ENCODE assay signal across 8 cellular contexts in the genomic region with DNA sequence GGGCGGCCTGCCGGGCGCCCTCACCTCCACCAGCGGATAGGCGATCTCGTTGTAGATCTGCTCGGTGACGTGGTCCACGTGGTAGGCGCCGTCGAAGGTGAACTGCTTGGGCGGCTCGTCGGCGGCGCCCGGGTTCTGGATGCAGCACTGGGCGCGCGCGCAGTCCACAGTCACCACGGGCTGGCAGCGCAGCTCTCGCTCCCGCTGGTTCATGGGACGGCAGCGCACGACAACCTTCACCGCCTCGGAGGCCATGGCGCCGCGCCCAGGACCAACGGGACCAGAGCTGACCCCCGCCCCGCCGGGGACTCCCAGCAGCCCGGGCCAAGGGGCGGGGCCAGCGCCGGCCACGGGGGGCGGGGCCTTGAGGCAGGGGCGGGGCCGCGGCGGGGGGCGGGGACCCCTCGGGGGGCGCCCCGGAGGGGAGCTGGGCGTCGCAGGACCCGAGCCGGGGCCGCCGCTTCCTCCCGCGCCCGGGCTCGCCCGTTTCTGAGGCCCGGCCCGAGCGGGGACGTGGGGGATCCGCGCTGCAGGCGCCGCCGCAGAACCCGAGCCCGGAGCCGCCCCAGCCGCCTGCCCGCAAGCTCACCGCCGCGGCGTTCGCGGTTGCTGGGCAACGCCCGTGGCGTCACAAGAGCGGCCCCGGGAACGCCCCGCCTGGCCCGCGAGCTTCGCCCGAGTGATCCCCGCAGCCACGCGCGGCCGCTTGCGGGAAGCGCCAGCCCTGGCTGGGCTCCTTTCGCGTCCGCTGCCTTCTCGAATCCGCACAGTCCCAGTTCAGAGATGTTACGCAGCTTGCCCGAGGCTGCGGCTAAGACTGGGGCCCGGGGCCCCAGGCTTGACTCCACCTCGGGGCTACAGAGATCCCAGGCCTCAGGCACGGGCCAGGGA. TPM values are rescaled to one million over a fixed set of nuclear protein-coding genes. Genes with fewer than 3 reads are reported as not detected.
DNase-seq lines count a peak whose midpoint lies in the region; ATAC-seq and TF ChIP-seq lines count a peak whose summit lies in the region.

TSS of gene KIF17 (minus strand) at position 556 of the 891 bp plus-strand sequence. CDS start at position 255, 301 bp downstream.

- no peaks in the 10 kb centered on the region for H3K79me2 ChIP-seq in hepatocyte

- no peak for TF ChIP-seq CTCF in astrocyte of the cerebellum (IDR thresholded peaks at IDR 0.05; ENCODE audit: low read depth, low read length, missing control alignments)
- TF ChIP-seq CTCF in hepatocyte (IDR thresholded peaks at IDR 0.05; ENCODE audit: poor library complexity) = no peak

- H3K4me3 ChIP-seq in HUES64 (ENCODE audit: low read length) (peak within 1 kb of the TSS; percentile 69), astrocyte of the cerebellum (ENCODE audit: low read depth, low read length) (peak within 1 kb of the TSS; percentile 34), hepatocyte (peak within 1 kb of the TSS; percentile 36)

- H4K20me1 ChIP-seq in hepatocyte (ENCODE audit: insufficient read depth, poor library complexity, severe bottlenecking) = no peaks in the 10 kb centered on the region

- peak within 1 kb of the TSS; percentile 60; the same call in 1 of the 2 replicates for H3K9ac ChIP-seq in HUES64 (ENCODE audit: low read depth, low read length)

- in situ Hi-C loops in Caki2 (cut with HindIII; ENCODE audit: low pct_unique_long_range_greater_than_20kb, low sequenced_read_pairs) = no loop called here
- in situ Hi-C loops in astrocyte of the cerebellum (cut with HindIII; ENCODE audit: low sequenced_read_pairs) = no loop called here

- H3K27ac ChIP-seq in HUES64 (ENCODE audit: low read depth, low read length) (no peak within 1 kb of the TSS; the same call in 1 of the 2 replicates), hepatocyte (no peak within 1 kb of the TSS)

- no peaks in the 10 kb centered on the region for H3K9me3 ChIP-seq in HUES64 (ENCODE audit: insufficient read depth, low read depth, low read length)
- no peaks in the 10 kb centered on the region for H3K9me3 ChIP-seq in hepatocyte (ENCODE audit: low read depth)

- peak; percentile 92 for ATAC-seq in sciatic nerve
- ATAC-seq in HG03159 (IDR thresholded peaks at IDR 0.05; ENCODE audit: unreplicated experiment) = no peak
- no peak for ATAC-seq in GM21717 (IDR thresholded peaks at IDR 0.05; ENCODE audit: unreplicated experiment)

- H3K4me1 ChIP-seq in HUES64 (ENCODE audit: insufficient read depth, low read length) = no peaks in the 10 kb centered on the region
- no peaks in the 10 kb centered on the region for H3K4me1 ChIP-seq in hepatocyte (ENCODE audit: insufficient read depth)

- peak within 1 kb of the TSS; percentile 63 for H2AFZ ChIP-seq in hepatocyte

- H3K27me3 ChIP-seq in HUES64 (ENCODE audit: insufficient read depth, low read length) (peaks cover 29% of the 10 kb centered on the region), hepatocyte (peaks cover 22% of the 10 kb centered on the region)

- no peaks in the 10 kb centered on the region for H3K9me2 ChIP-seq in hepatocyte (replicated peaks; ENCODE audit: insufficient read depth)

- H3K36me3 ChIP-seq in HUES64 (ENCODE audit: insufficient read depth, low read length) (0 out of 2 replicates have a peak, but pooled peaks cover 3% of the 10 kb centered on the region), hepatocyte (replicated peaks; ENCODE audit: insufficient read depth, low read depth) (no peaks in the 10 kb centered on the region)

- WGBS in HUES64 = 3% methylated on average over 112 of the region's 112 CpGs
- 8% methylated on average over 66 of the region's 112 CpGs for WGBS in hepatocyte (ENCODE audit: low lambda C conversion rate, missing lambda C conversion rate)

- DNase-seq in Caki2 (ENCODE audit: low read depth) = peak; percentile 74
- DNase-seq in T-helper 9 cell = peak; percentile 49
- DNase-seq in astrocyte of the cerebellum (ENCODE audit: low read depth) = peak; percentile 32
- peak; percentile 92 for DNase-seq in hepatocyte (ENCODE audit: low spot score)
- DNase-seq in sciatic nerve (ENCODE audit: low spot score) = peak; percentile 86

- intact Hi-C loops in sciatic nerve (cut with DNase I) = no loop called here

- peak within 1 kb of the TSS; percentile 88 for H3K4me2 ChIP-seq in hepatocyte

RNA-seq across cellular contexts. Expression of gene KIF17, which starts in this region (rescaled TPM):
- 2.1 and 6.4 TPM in 2 replicates for total RNA-seq in Caki2 (2014; rRNA removed; shearing (Covaris generic); ENCODE audit: low replicate concordance)
- polyA plus RNA-seq in HUES64 (2013, experiment 1 of 2) = 3.4 TPM
- polyA plus RNA-seq in HUES64 (2013, experiment 2 of 2) = 5.7 TPM
- total RNA-seq in hepatocyte (0.23 and 0.36 TPM in 2 replicates), sciatic nerve (2.4 TPM)
- polyA plus RNA-seq in hepatocyte = 0.05 and 0.28 TPM in 2 replicates

Comparison
In these comparisons a context has a peak if more than half of its experiments do, and no peak if none do; other contexts are left out.
1. Peak in DNase-seq, H3K4me3 ChIP-seq and H3K4me2 ChIP-seq in hepatocyte; RNA of the gene not detected or under 1 TPM.
2. DNase-seq: peak in every context shown above with its lines; median percentile 92 in hepatocyte; 86 in sciatic nerve; 74 in Caki2; 49 in T-helper 9 cell; 32 in astrocyte of the cerebellum.